In the genomic region with DNA sequence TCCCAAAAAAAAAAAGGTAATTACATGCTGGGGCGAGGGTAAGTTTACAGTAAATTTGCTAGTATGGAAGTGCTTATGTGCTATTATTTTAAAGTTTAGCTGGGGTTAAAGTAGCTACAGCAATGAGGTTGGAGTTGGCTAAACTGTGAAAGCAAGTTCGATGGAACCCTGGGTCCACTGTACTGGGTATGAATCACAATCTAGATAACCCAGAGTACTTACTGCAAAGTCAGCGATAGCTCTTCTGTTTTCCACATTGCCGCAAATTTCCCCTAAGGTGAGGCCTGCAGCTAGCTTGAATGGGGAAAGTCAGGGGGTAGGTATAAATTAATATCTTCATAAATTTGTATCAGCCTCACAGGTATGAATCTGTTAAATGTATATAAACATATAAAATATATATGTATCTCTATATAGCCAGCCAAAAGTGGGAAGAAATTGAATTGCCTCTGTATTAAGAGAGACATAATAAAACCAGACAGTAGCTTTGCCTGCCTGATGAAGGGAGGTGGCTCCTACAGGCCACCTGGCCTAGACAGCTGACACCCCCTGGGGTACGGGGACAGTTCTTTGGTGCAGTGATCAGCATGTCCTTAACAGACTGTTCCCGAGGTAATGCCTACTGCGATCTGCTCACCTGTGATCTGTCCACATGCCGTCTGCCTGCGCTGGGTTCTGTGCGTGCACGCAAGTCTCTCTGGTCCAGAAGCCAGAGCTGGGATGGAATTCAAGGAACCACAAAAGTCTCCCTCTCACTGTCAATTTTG, we compare ENCODE assay signal across 28 cellular contexts. TPM values are rescaled to one million over a fixed set of nuclear protein-coding genes. Genes with fewer than 3 reads are reported as not detected.
"Had no signal": no experiment of that assay in that cellular context is flagged by ENCODE, and none has a peak within 500 bp of the region (broad histone marks: within the 10 kb centered on the region; RNA-seq: fewer than 3 reads in every experiment).

No MANE protein-coding gene starts in this region.

- H3K36me3 ChIP-seq: cardiac muscle cell, colonic mucosa, heart left ventricle, left ventricle myocardium inferior, right atrium auricular region, transverse colon, uterus had no signal

- H3K4me1 ChIP-seq: colonic mucosa, right atrium auricular region, uterus had no signal

- H3K4me3 Mint-ChIP-seq: activated B cell treated with CpG ODN at 0.5 μM for 24 hours; activated CD4-positive, alpha-beta memory T cell treated with anti-CD3 and anti-CD28 coated beads, Interleukin-2, amount 10 ng/mL, durations not matched to agents 7 days and 5 days; activated CD8-positive, alpha-beta memory T cell treated with anti-CD3 and anti-CD28 coated beads, Interleukin-2, amount 10 ng/mL, durations not matched to agents 7 days and 5 days; activated naive CD8-positive, alpha-beta T cell treated with anti-CD3 and anti-CD28 coated beads for 36 hours had no signal

- H3K27me3 ChIP-seq: cardiac muscle cell, colonic mucosa, heart left ventricle, right atrium auricular region, transverse colon, uterus had no signal

- H3K4me1 Mint-ChIP-seq: activated naive CD8-positive, alpha-beta T cell treated with anti-CD3 and anti-CD28 coated beads for 36 hours had no signal

- H3K4me3 ChIP-seq: cardiac muscle cell, colonic mucosa, heart left ventricle, left ventricle myocardium inferior, right atrium auricular region, transverse colon, uterus had no signal

- H3K36me3 Mint-ChIP-seq: activated CD8-positive, alpha-beta memory T cell treated with anti-CD3 and anti-CD28 coated beads, Interleukin-2, amount 10 ng/mL, durations not matched to agents 7 days and 5 days; activated naive CD8-positive, alpha-beta T cell treated with anti-CD3 and anti-CD28 coated beads for 36 hours had no signal

- H3K9me3 Mint-ChIP-seq: activated B cell treated with CpG ODN at 0.5 μM for 24 hours; activated CD4-positive, alpha-beta memory T cell treated with anti-CD3 and anti-CD28 coated beads, Interleukin-2, amount 10 ng/mL, durations not matched to agents 7 days and 5 days; activated naive CD8-positive, alpha-beta T cell treated with anti-CD3 and anti-CD28 coated beads for 36 hours had no signal

- FAIRE-seq: endometrium, frontal cortex, TTC549 had no signal

- DNase-seq: activated B cell treated with CpG ODN at 0.5 μM for 24 hours; activated CD4-positive, alpha-beta memory T cell treated with anti-CD3 and anti-CD28 coated beads, Interleukin-2, amount 10 ng/mL, durations not matched to agents 7 days and 5 days; activated CD4-positive, alpha-beta T cell treated with anti-CD3 and anti-CD28 coated beads for 4 hours; activated CD8-positive, alpha-beta memory T cell treated with anti-CD3 and anti-CD28 coated beads, Interleukin-2, amount 10 ng/mL, durations not matched to agents 7 days and 5 days; activated naive CD4-positive, alpha-beta T cell; activated naive CD8-positive, alpha-beta T cell treated with anti-CD3 and anti-CD28 coated beads for 36 hours; amniotic stem cell; colonic mucosa; erythroblast; heart left ventricle; left ventricle myocardium inferior; occipital lobe; stimulated activated CD4-positive, alpha-beta T cell treated with anti-CD3 and anti-CD28 coated beads, Interleukin-2, amount 100 ng/mL, for 24 hours; stimulated activated naive CD4-positive, alpha-beta T cell treated with Interleukin-2 at 50 U/mL for 16 hours; uterus had no signal

- ATAC-seq: activated CD8-positive, alpha-beta memory T cell treated with anti-CD3 and anti-CD28 coated beads, Interleukin-2, amount 10 ng/mL, durations not matched to agents 7 days and 5 days had no signal

- H3K9me3 ChIP-seq: colonic mucosa, heart left ventricle, left ventricle myocardium inferior, right atrium auricular region, transverse colon, uterus had no signal

- H3K27ac ChIP-seq: cardiac muscle cell, colonic mucosa, heart left ventricle, left ventricle myocardium inferior, right atrium auricular region, uterus had no signal

- H3K27ac Mint-ChIP-seq: activated B cell treated with CpG ODN at 0.5 μM for 24 hours; activated CD4-positive, alpha-beta memory T cell treated with anti-CD3 and anti-CD28 coated beads, Interleukin-2, amount 10 ng/mL, durations not matched to agents 7 days and 5 days; activated CD8-positive, alpha-beta memory T cell treated with anti-CD3 and anti-CD28 coated beads, Interleukin-2, amount 10 ng/mL, durations not matched to agents 7 days and 5 days; activated naive CD8-positive, alpha-beta T cell treated with anti-CD3 and anti-CD28 coated beads for 36 hours had no signal

RNA-seq across cellular contexts. Expression of gene CLRN2, which starts 30.6 kb away (rescaled TPM):
- total RNA-seq: activated B cell treated with CpG ODN at 0.5 μM for 24 hours; activated CD4-positive, alpha-beta memory T cell treated with anti-CD3 and anti-CD28 coated beads, Interleukin-2, amount 10 ng/mL, durations not matched to agents 7 days and 5 days; activated CD8-positive, alpha-beta memory T cell treated with anti-CD3 and anti-CD28 coated beads, Interleukin-2, amount 10 ng/mL, durations not matched to agents 7 days and 5 days; activated naive CD8-positive, alpha-beta T cell treated with anti-CD3 and anti-CD28 coated beads for 36 hours; cardiac muscle cell; colonic mucosa; frontal cortex; heart left ventricle; kidney epithelial cell; left ventricle myocardium inferior; mononuclear cell; occipital lobe; progenitor cell of endocrine pancreas; right atrium auricular region; skeletal muscle tissue; subcutaneous adipose tissue; T-helper 2 cell treated with Interferon-gamma antibody and Interleukin-4, amounts not matched to agents 100 ng/mL and 5 ng/mL, for 36 hours; transverse colon; uterus had no signal
- polyA plus RNA-seq: cardiac muscle cell, heart left ventricle, neural cell had no signal
